21 cellular contexts compared by ENCODE assay signal in the genomic region with DNA sequence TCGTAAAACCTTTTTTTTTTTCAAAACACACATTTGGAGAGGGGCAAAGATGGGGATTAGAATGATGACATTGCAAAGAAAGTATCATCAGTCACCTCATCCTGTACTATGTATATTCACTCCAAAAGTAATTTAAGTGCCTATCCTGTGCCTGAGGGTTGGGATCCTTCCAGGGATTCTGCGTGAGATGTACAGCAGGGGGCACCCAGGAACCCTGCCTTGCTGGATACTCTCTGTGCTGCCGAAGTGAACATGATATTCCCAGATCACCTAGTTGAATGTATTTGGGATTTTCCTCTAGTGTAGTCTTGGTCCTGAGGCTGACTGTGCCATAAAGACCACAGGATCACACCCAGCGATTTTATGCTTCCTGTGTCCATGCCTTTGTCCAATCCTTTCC.
"Had no signal": no experiment of that assay in that cellular context is flagged by ENCODE, and none has a peak within 500 bp of the region (broad histone marks: within the 10 kb centered on the region; RNA-seq: fewer than 3 reads in every experiment).

No MANE protein-coding gene starts in this region.

- H3K27ac Mint-ChIP-seq: activated B cell treated with CpG ODN at 0.5 μM for 24 hours; activated CD8-positive, alpha-beta T cell treated with anti-CD3 and anti-CD28 coated beads for 36 hours; activated naive CD4-positive, alpha-beta T cell treated with anti-CD3 and anti-CD28 coated beads, Interleukin-2, amount 50 U/mL, for 24 hours; naive thymus-derived CD4-positive, alpha-beta T cell; stimulated activated naive CD8-positive, alpha-beta T cell treated with anti-CD3 and anti-CD28 coated beads, Interleukin-15, Interleukin-2, amounts not matched to agents 100 ng/mL and 50 ng/mL, for 24 hours; T-helper 1 cell treated with Interleukin-12 subunit alpha and Interleukin-12 subunit beta and Interleukin-4 antibody, amounts not matched to agents 30 μg/mL and 1 μg/mL, for 36 hours had no signal

- H3K27me3 ChIP-seq: adrenal gland, ovary, spleen, suprapubic skin had no signal

- H3K9me3 Mint-ChIP-seq: activated naive CD4-positive, alpha-beta T cell treated with anti-CD3 and anti-CD28 coated beads, Interleukin-2, amount 50 U/mL, for 24 hours had no signal

- H3K4me1 Mint-ChIP-seq: activated B cell treated with CpG ODN at 0.5 μM for 24 hours; activated naive CD4-positive, alpha-beta T cell treated with anti-CD3 and anti-CD28 coated beads, Interleukin-2, amount 50 U/mL, for 24 hours; naive thymus-derived CD4-positive, alpha-beta T cell had no signal

- H3K4me1 ChIP-seq: adrenal gland, spleen, suprapubic skin had no signal

- H3K27ac ChIP-seq: adrenal gland, coronary artery, ovary, spleen, suprapubic skin had no signal

- H3K27me3 Mint-ChIP-seq: activated B cell treated with CpG ODN at 0.5 μM for 24 hours; activated CD8-positive, alpha-beta T cell treated with anti-CD3 and anti-CD28 coated beads for 36 hours; activated naive CD4-positive, alpha-beta T cell treated with anti-CD3 and anti-CD28 coated beads, Interleukin-2, amount 50 U/mL, for 24 hours; naive thymus-derived CD4-positive, alpha-beta T cell; stimulated activated naive CD8-positive, alpha-beta T cell treated with anti-CD3 and anti-CD28 coated beads, Interleukin-15, Interleukin-2, amounts not matched to agents 100 ng/mL and 50 ng/mL, for 24 hours had no signal

- H3K4me3 Mint-ChIP-seq: activated B cell treated with CpG ODN at 0.5 μM for 24 hours; activated CD8-positive, alpha-beta T cell treated with anti-CD3 and anti-CD28 coated beads for 36 hours; activated naive CD4-positive, alpha-beta T cell treated with anti-CD3 and anti-CD28 coated beads, Interleukin-2, amount 50 U/mL, for 24 hours; activated T-cell treated with anti-CD3 and anti-CD28 coated beads, Interleukin-2, amount 50 U/mL, for 4 hours; naive thymus-derived CD4-positive, alpha-beta T cell; stimulated activated naive CD8-positive, alpha-beta T cell treated with anti-CD3 and anti-CD28 coated beads, Interleukin-15, Interleukin-2, amounts not matched to agents 100 ng/mL and 50 ng/mL, for 24 hours; T-helper 1 cell treated with Interleukin-12 subunit alpha and Interleukin-12 subunit beta and Interleukin-4 antibody, amounts not matched to agents 30 μg/mL and 1 μg/mL, for 36 hours had no signal

- H3K9me3 ChIP-seq: adrenal gland, ovary had no signal

- ATAC-seq: activated CD8-positive, alpha-beta T cell treated with anti-CD3 and anti-CD28 coated beads for 36 hours; activated T-cell treated with anti-CD3 and anti-CD28 coated beads, Interleukin-2, amount 50 U/mL, for 4 hours; esophagus mucosa; left cardiac atrium; mucosa of descending colon; naive thymus-derived CD4-positive, alpha-beta T cell; sciatic nerve had no signal

- H3K36me3 Mint-ChIP-seq: activated naive CD4-positive, alpha-beta T cell treated with anti-CD3 and anti-CD28 coated beads, Interleukin-2, amount 50 U/mL, for 24 hours; naive thymus-derived CD4-positive, alpha-beta T cell had no signal

- DNase-seq: activated B cell treated with CpG ODN at 0.5 μM for 24 hours; activated CD4-positive, alpha-beta T cell treated with anti-CD3 and anti-CD28 coated beads for 48 hours; activated CD8-positive, alpha-beta T cell treated with anti-CD3 and anti-CD28 coated beads for 36 hours; activated effector memory CD4-positive, alpha-beta T cell treated with Interleukin-2 at 50 U/mL for 16 hours; activated T-cell treated with anti-CD3 and anti-CD28 coated beads, Interleukin-2, amount 50 U/mL, for 4 hours; adrenal gland; central memory CD4-positive, alpha-beta T cell; head of caudate nucleus; left cardiac atrium; mucosa of descending colon; naive thymus-derived CD4-positive, alpha-beta T cell; ovary; spleen; trophoblast cell had no signal

- H3K4me3 ChIP-seq: adrenal gland, coronary artery, mucosa of descending colon, ovary, spleen, suprapubic skin had no signal

- H3K36me3 ChIP-seq: adrenal gland, ovary, spleen, suprapubic skin had no signal
